1 cellular context compared by ENCODE assay signal in genomic region chr20:46089338-46090094, GRCh38.
TF ChIP-seq lines count a peak whose summit lies in the region.

Gene NCOA5, minus strand, starts transcription at chr20:46089962. Its CDS starts 10,538 bp downstream, at chr20:46079424.

TF ChIP-seq in HepG2, 621 proteins besides CTCF, POLR2A, EP300 and RAD21 (continued from another document and continues in another):
- TF ChIP-seq ZNF569 (CRISPR knock-in tag; IDR thresholded peaks at IDR 0.05; ENCODE audit: borderline replicate concordance) = no peak; the same call in 1 of the 2 replicates
- TF ChIP-seq HHEX (CRISPR knock-in tag; IDR thresholded peaks at IDR 0.05) = 0 out of 2 replicates have a peak, but pooled peaks have one; percentile 26
- no peak for TF ChIP-seq CC2D1A (CRISPR knock-in tag; IDR thresholded peaks at IDR 0.05)
- peak; percentile 94 for TF ChIP-seq CEBPB (IDR thresholded peaks at IDR 0.05; ENCODE audit: borderline replicate concordance, low read depth, low read length)
- TF ChIP-seq ATAD3A (CRISPR knock-in tag; IDR thresholded peaks at IDR 0.05) = peak; percentile 83; the same call in 1 of the 2 replicates
- peak; percentile 90 for TF ChIP-seq PHF20 (CRISPR knock-in tag; IDR thresholded peaks at IDR 0.05)
- peak; percentile 88; the same call in 1 of the 2 replicates for TF ChIP-seq IRF1 (CRISPR knock-in tag; IDR thresholded peaks at IDR 0.05; ENCODE audit: low read depth)
- TF ChIP-seq ZNF776 (CRISPR knock-in tag; IDR thresholded peaks at IDR 0.05) = peak; percentile 68; the same call in 1 of the 2 replicates
- peak; percentile 79 for TF ChIP-seq MTA1 (CRISPR knock-in tag; IDR thresholded peaks at IDR 0.05; ENCODE audit: borderline replicate concordance)
- TF ChIP-seq TFE3 (CRISPR knock-in tag; IDR thresholded peaks at IDR 0.05) = peak; percentile 53; the same call in 1 of the 2 replicates
- peak; percentile 99 for TF ChIP-seq ZNF619 (CRISPR knock-in tag; IDR thresholded peaks at IDR 0.05)
- peak; percentile 93 for TF ChIP-seq MIXL1 (CRISPR knock-in tag; IDR thresholded peaks at IDR 0.05)
- peak; percentile 96 for TF ChIP-seq ZNF225 (CRISPR knock-in tag; IDR thresholded peaks at IDR 0.05)
- TF ChIP-seq TBL1XR1 (IDR thresholded peaks at IDR 0.05; ENCODE audit: borderline replicate concordance, low read length, partially characterized antibody) = peak; percentile 35
- peak; percentile 92; the same call in 1 of the 2 replicates for TF ChIP-seq ZNF142 (CRISPR knock-in tag; IDR thresholded peaks at IDR 0.05)
- no peak for TF ChIP-seq ZBTB40 (IDR thresholded peaks at IDR 0.05)
- TF ChIP-seq ZBTB40 (CRISPR knock-in tag; IDR thresholded peaks at IDR 0.05) = peak; percentile 94
- no peak for TF ChIP-seq ZNF280D (CRISPR knock-in tag; IDR thresholded peaks at IDR 0.05)
- TF ChIP-seq ZNF549 (CRISPR knock-in tag; IDR thresholded peaks at IDR 0.05) = peak; percentile 84
- peak; percentile 5; the same call in 1 of the 2 replicates for TF ChIP-seq ZNF775 (CRISPR knock-in tag; IDR thresholded peaks at IDR 0.05; ENCODE audit: borderline replicate concordance)
- TF ChIP-seq PRDM15 (CRISPR knock-in tag; IDR thresholded peaks at IDR 0.05) = no peak; the same call in 1 of the 2 replicates
- peak; percentile 97 for TF ChIP-seq ZNF709 (CRISPR knock-in tag; IDR thresholded peaks at IDR 0.05)
- peak; percentile 71 for TF ChIP-seq THRA (CRISPR knock-in tag; IDR thresholded peaks at IDR 0.05; ENCODE audit: borderline replicate concordance)
